30 cellular contexts compared by ENCODE assay signal in genomic region chr3:187287231-187287630, GRCh38. TPM values are rescaled to one million over a fixed set of nuclear protein-coding genes. Genes with fewer than 3 reads are reported as not detected.
DNase-seq lines count a peak whose midpoint lies in the region; ATAC-seq, FAIRE-seq and TF ChIP-seq lines count a peak whose summit lies in the region.
"Had no signal": no experiment of that assay in that cellular context is flagged by ENCODE, and none has a peak within 500 bp of the region (broad histone marks: within the 10 kb centered on the region; RNA-seq: fewer than 3 reads in every experiment).

No MANE protein-coding gene starts in this region.

- 71% methylated on average over 1 of the region's 1 CpG; no CpG with 5 or more reads in 1 of the 2 experiments for WGBS in H1 (ENCODE audit: extremely low coverage in 1 of 2, insufficient coverage in 1 of 2, insufficient read length in 1 of 2, insufficient replicate concordance in 2 of 2, low coverage in 1 of 2, low lambda C conversion rate in 2 of 2, missing lambda C conversion rate in 1 of 2), 2 experiments
- WGBS in HepG2 (ENCODE audit: low lambda C conversion rate): 52% methylated on average over 1 of the region's 1 CpG

- H3K4ac ChIP-seq in H1 (replicated peaks; ENCODE audit: insufficient read length, low read depth, low read length): no peak overlapping the region

- no peaks in the 10 kb centered on the region for H3K9me3 Mint-ChIP-seq in HFFc6
- H3K9me3 Mint-ChIP-seq: activated CD4-positive, alpha-beta T cell treated with anti-CD3 and anti-CD28 coated beads, Interleukin-2, amount 10 ng/mL, durations not matched to agents 24 days and 14 days; CD14-positive monocyte; nephron; T-cell had no signal

- no peak overlapping the region for H4K8ac ChIP-seq in H1 (ENCODE audit: extremely low read depth, insufficient read depth, low read length)

- H3K4me3 ChIP-seq in H1 (ENCODE audit: extremely low read depth in 1 of 4, insufficient read depth in 2 of 4, low read depth in 3 of 4, low read length in 4 of 4): no peak overlapping the region
- no peak overlapping the region for H3K4me3 ChIP-seq in HepG2 (replicated peaks in 1 of 3; ENCODE audit: insufficient read depth in 1 of 3, low read depth in 2 of 3, low read length in 3 of 3)
- H3K4me3 ChIP-seq in uterus: no peak overlapping the region
- H3K4me3 ChIP-seq: heart right ventricle, ovary, stomach had no signal

- H3K9me3 ChIP-seq in H1 (ENCODE audit: insufficient read depth in 2 of 2, low read depth in 1 of 2, low read length in 1 of 2) (no peaks in the 10 kb centered on the region), HepG2 (ENCODE audit: low read length) (no peaks in the 10 kb centered on the region), uterus (no peaks in the 10 kb centered on the region)
- H3K9me3 ChIP-seq: heart right ventricle, ovary, stomach had no signal

- H3K18ac ChIP-seq in H1 (ENCODE audit: extremely low read depth, low read length): no peak overlapping the region

- TF ChIP-seq RAD21 in H1 (IDR thresholded peaks at IDR 0.05 in 1 of 2, conservative IDR thresholded peaks at IDR 0.05 in 1 of 2; ENCODE audit: low read depth in 2 of 2, low read length in 2 of 2) (no peak), HepG2 (CRISPR knock-in tag; IDR thresholded peaks at IDR 0.05) (no peak)

- DNase-seq in HFFc6: no peak
- DNase-seq in H1 (ENCODE audit: low read depth in 1 of 2, low spot score in 2 of 2): no peak
- no peak for DNase-seq in HepG2 (ENCODE audit: low spot score)
- DNase-seq in uterus: no peak
- DNase-seq in OCI-M2 (lab: John Stamatoyannopoulos, UW; ENCODE audit: unreplicated experiment): no peak
- DNase-seq in left colon: no peak
- DNase-seq: activated CD4-positive, alpha-beta T cell treated with anti-CD3 and anti-CD28 coated beads, Interleukin-2, amount 10 ng/mL, durations not matched to agents 24 days and 14 days; activated CD8-positive, alpha-beta memory T cell treated with anti-CD3 and anti-CD28 coated beads for 24 hours; activated effector memory CD4-positive, alpha-beta T cell treated with anti-CD3 and anti-CD28 coated beads, Interleukin-2, amount 50 U/mL, for 16 hours; central memory CD4-positive, alpha-beta T cell; cortex of kidney; DMS79; effector memory CD4-positive, alpha-beta T cell; foreskin melanocyte; heart right ventricle; kidney; NCI-H146; NCI-H446; NCI-H774; RPMI8226; stimulated activated CD8-positive, alpha-beta memory T cell treated with anti-CD3 and anti-CD28 coated beads, Interleukin-4, amount 100 ng/mL, for 48 hours; stomach; T-cell had no signal

- TF ChIP-seq EP300 in H1 (IDR thresholded peaks at IDR 0.05; ENCODE audit: borderline replicate concordance in 1 of 2, low read depth in 2 of 2, low read length in 2 of 2): no peak
- no peak for TF ChIP-seq EP300 in HepG2 (IDR thresholded peaks at IDR 0.05; ENCODE audit: low read depth in 2 of 2, low read length in 2 of 2)
- no peak for TF ChIP-seq EP300 in HepG2 (CRISPR knock-in tag; IDR thresholded peaks at IDR 0.05; ENCODE audit: borderline replicate concordance)

- H3K23ac ChIP-seq in H1 (ENCODE audit: insufficient read length): no peak overlapping the region

- H3K4me1 Mint-ChIP-seq in HFFc6 (ENCODE audit: low read depth): peaks cover 79% of the 10 kb centered on the region
- H3K4me1 Mint-ChIP-seq: activated CD4-positive, alpha-beta T cell treated with anti-CD3 and anti-CD28 coated beads, Interleukin-2, amount 10 ng/mL, durations not matched to agents 24 days and 14 days; T-cell had no signal

- intact Hi-C loops in HepG2 (cut with micrococcal nuclease; ENCODE audit: unreplicated experiment) (no loop called here), uterus (cut with DNase I; ENCODE audit: low total_unique reads) (no loop called here), left colon (cut with DNase I, micrococcal nuclease) (no loop called here)

- H3K79me1 ChIP-seq in H1 (ENCODE audit: low read depth, low read length): no peaks in the 10 kb centered on the region

- peak overlapping the region; percentile 85 for H3K27ac Mint-ChIP-seq in HFFc6
- H3K27ac Mint-ChIP-seq: activated CD4-positive, alpha-beta T cell treated with anti-CD3 and anti-CD28 coated beads, Interleukin-2, amount 10 ng/mL, durations not matched to agents 24 days and 14 days; T-cell had no signal

- 0 out of 2 replicates have a peak overlapping the region, but pooled peaks have one; percentile 15 for H2BK5ac ChIP-seq in H1 (ENCODE audit: low read depth, low read length)

- H3K4me2 ChIP-seq in H1 (ENCODE audit: insufficient read depth in 1 of 2, low read depth in 2 of 2, low read length in 2 of 2) (no peak overlapping the region), HepG2 (ENCODE audit: low read depth, low read length) (peak overlapping the region; percentile 37; the same call in 1 of the 2 replicates)

- no peak; the same call in 1 of the 3 replicates for ATAC-seq in HepG2
- ATAC-seq in left colon: no peak
- no peak for ATAC-seq in GM21447 (IDR thresholded peaks at IDR 0.05; ENCODE audit: unreplicated experiment)
- ATAC-seq: T-cell had no signal

- H2BK120ac ChIP-seq in H1 (replicated peaks; ENCODE audit: low read depth, low read length): no peak overlapping the region

- peak overlapping the region; percentile 66; the same call in 1 of the 2 replicates for H2BK20ac ChIP-seq in H1 (ENCODE audit: low read length)

- H3K14ac ChIP-seq in H1 (ENCODE audit: insufficient read length): no peak overlapping the region

- H3K36me3 ChIP-seq in H1 (ENCODE audit: control insufficient read depth in 2 of 4, insufficient read depth in 4 of 4, low read length in 3 of 4) (no peaks in the 10 kb centered on the region; a peak in 1 of 8 replicates), HepG2 (replicated peaks in 1 of 2; ENCODE audit: control insufficient read depth in 1 of 2, insufficient read depth in 2 of 2, low read length in 2 of 2) (peaks cover 0 to 2% of the 10 kb centered on the region in 2 experiments; a peak in 2 of 5 replicates), uterus (no peaks in the 10 kb centered on the region)
- H3K36me3 ChIP-seq: ovary, stomach had no signal

- no peak overlapping the region for H4K5ac ChIP-seq in H1 (ENCODE audit: insufficient read length, low read depth, low read length)

- H4K20me1 ChIP-seq in H1 (replicated peaks in 1 of 2; ENCODE audit: control insufficient read depth in 1 of 2, insufficient read depth in 2 of 2, low read length in 2 of 2) (no peaks in the 10 kb centered on the region), HepG2 (ENCODE audit: insufficient read depth, low read length) (no peaks in the 10 kb centered on the region)

- BruUV-seq in HepG2 (replicated peaks; lab: Mats Ljungman, UMichigan): no TSS peak

- POLR2A ChIA-PET in H1 (lab: Charles Lee; ENCODE audit: partially characterized antibody) (no interaction called here), HepG2 (lab: Yijun Ruan, JAX) (no interaction called here)

- in situ Hi-C loops in HepG2 (cut with HindIII; ENCODE audit: extremely low pct_ligation_motif_present, low pct_unique_long_range_greater_than_20kb): no loop called here

- peaks cover 55% of the 10 kb centered on the region for H3K36me3 Mint-ChIP-seq in HFFc6 (ENCODE audit: low read depth)
- H3K36me3 Mint-ChIP-seq: CD14-positive monocyte, T-cell had no signal

- no peak overlapping the region for H2AK5ac ChIP-seq in H1 (ENCODE audit: low read depth, low read length)

- H3K56ac ChIP-seq in H1 (replicated peaks; ENCODE audit: insufficient read length, low read depth, low read length): no peak overlapping the region

- peak overlapping the region; percentile 4 for H4K91ac ChIP-seq in H1 (replicated peaks; ENCODE audit: insufficient read length, low read length)

- FAIRE-seq in H1 (lab: Jason Lieb, UNC) (no peak), HepG2 (lab: Jason Lieb, UNC) (no peak)
- FAIRE-seq: G401.6, kidney had no signal

- peak overlapping the region; percentile 49 for H3K4me3 Mint-ChIP-seq in HFFc6
- H3K4me3 Mint-ChIP-seq: activated CD4-positive, alpha-beta T cell treated with anti-CD3 and anti-CD28 coated beads, Interleukin-2, amount 10 ng/mL, durations not matched to agents 24 days and 14 days; CD14-positive monocyte; nephron; T-cell had no signal

- peaks cover 0 to 3% (median 0%) of the 10 kb centered on the region in 4 experiments; a peak in 3 of 7 replicates for H3K27me3 ChIP-seq in H1 (replicated peaks in 1 of 4; ENCODE audit: control insufficient read depth in 3 of 4, extremely low read depth in 1 of 4, insufficient read depth in 3 of 4, low read length in 3 of 4)
- peaks cover 0 to 7% of the 10 kb centered on the region in 2 experiments; a peak in 2 of 5 replicates for H3K27me3 ChIP-seq in HepG2 (ENCODE audit: control insufficient read depth in 1 of 2, insufficient read depth in 2 of 2, low read length in 2 of 2)
- H3K27me3 ChIP-seq in uterus: no peaks in the 10 kb centered on the region
- H3K27me3 ChIP-seq: ovary, stomach had no signal

- no peak for TF ChIP-seq POLR2A in H1 (IDR thresholded peaks at IDR 0.05; ENCODE audit: control extremely low read depth in 1 of 2, low read depth in 2 of 2, low read length in 2 of 2)
- no peak for TF ChIP-seq POLR2A in HepG2 (IDR thresholded peaks at IDR 0.05; ENCODE audit: insufficient read depth in 1 of 2, low read depth in 2 of 2, low read length in 2 of 2)
- no peak for TF ChIP-seq POLR2A in uterus (IDR thresholded peaks at IDR 0.05)

- peaks cover 9% of the 10 kb centered on the region for H3K23me2 ChIP-seq in H1 (ENCODE audit: low read depth, low read length)

- H3K4me1 ChIP-seq in H1 (replicated peaks in 1 of 4; ENCODE audit: control insufficient read depth in 3 of 4, insufficient read depth in 4 of 4, low read length in 3 of 4) (peaks cover 0 to 13% (median 8%) of the 10 kb centered on the region in 4 experiments; a peak in 5 of 7 replicates), HepG2 (ENCODE audit: insufficient read depth, low read length) (peaks cover 37% of the 10 kb centered on the region), uterus (peaks cover 0 to 13% of the 10 kb centered on the region in 2 donors)

- H2AFZ ChIP-seq in H1 (ENCODE audit: low read length): no peak overlapping the region
- H2AFZ ChIP-seq in HepG2 (ENCODE audit: low read length): no peak overlapping the region

- no peak for TF ChIP-seq CTCF in HFFc6 (IDR thresholded peaks at IDR 0.05)
- no peak for TF ChIP-seq CTCF in H1 (IDR thresholded peaks at IDR 0.05; ENCODE audit: control extremely low read depth in 1 of 3, insufficient read depth in 1 of 3, low read depth in 1 of 3, low read length in 3 of 3)
- no peak for TF ChIP-seq CTCF in HepG2 (CRISPR knock-in tag; IDR thresholded peaks at IDR 0.05)
- TF ChIP-seq CTCF in uterus (IDR thresholded peaks at IDR 0.05): no peak

- H3K27ac ChIP-seq in H1 (ENCODE audit: low read depth, low read length) (no peak overlapping the region), HepG2 (ENCODE audit: extremely low read length, insufficient read depth, low read length) (peak overlapping the region; percentile 67), uterus (peak overlapping the region; percentile 15 to 90)
- H3K27ac ChIP-seq: ovary, stomach had no signal

- H2BK15ac ChIP-seq in H1 (ENCODE audit: low read length): peak overlapping the region; percentile 75; the same call in 1 of the 2 replicates

- H3K9ac ChIP-seq in H1 (replicated peaks in 1 of 4; ENCODE audit: extremely low read depth in 1 of 4, low read depth in 3 of 4, low read length in 3 of 4): no peak overlapping the region
- H3K9ac ChIP-seq in HepG2 (ENCODE audit: insufficient read depth, low read depth, low read length): no peak overlapping the region

- H3K79me2 ChIP-seq in H1 (ENCODE audit: control insufficient read depth in 1 of 2, insufficient read depth in 2 of 2, low read length in 2 of 2): no peaks in the 10 kb centered on the region
- no peaks in the 10 kb centered on the region for H3K79me2 ChIP-seq in HepG2 (ENCODE audit: insufficient read depth, low read length)

- no peak overlapping the region; the same call in 1 of the 2 replicates for H2BK12ac ChIP-seq in H1 (ENCODE audit: low read depth, low read length)

- no peaks in the 10 kb centered on the region; the same call in 1 of the 2 replicates for H3K27me3 Mint-ChIP-seq in HFFc6 (ENCODE audit: insufficient read depth)

- CTCF ChIA-PET in H1 (lab: Charles Lee; ENCODE audit: partially characterized antibody): interaction anchor here (1.1 to 2.7 kb wide), 2 partner anchors 32 to 67 kb away, joined by 4 to 13 read pairs; no protein-coding TSS in a partner anchor
- CTCF ChIA-PET in HepG2 (lab: Yijun Ruan, JAX; ENCODE audit: low intra/inter-chr PET ratio, low total read pairs): no interaction called here

RNA-seq across cellular contexts. Expression of gene MASP1, which starts 4.3 kb away (rescaled TPM):
- total RNA-seq in HFFc6 (2021; fragmentation: NEBNext Ultra II Directional; extraction: Animal tissue kit (Norgen Biotek cat#: 25700)): 100 to 1,000 TPM in 3 of 6 experiments, 10 to 100 TPM in 3; 31.5 to 133 (median 101) TPM
- total RNA-seq in H1 (2021; fragmentation: NEBNext Ultra II Directional; extraction: Animal tissue kit (Norgen Biotek cat#: 25700)): 2.7 and 3.2 TPM in 2 replicates
- polyA plus RNA-seq in H1 (2011; rRNA removed) (3.5 and 5.8 TPM in 2 replicates), HepG2 (2011; rRNA removed) (56.0 and 101 TPM in 2 replicates)
- 4.7 TPM for polyA plus RNA-seq in H1 (2011; cell fraction: cytosol; rRNA removed)
- polyA plus RNA-seq in H1 (2011; cell fraction: nucleus; rRNA removed): 4.2 TPM
- 1.6 to 2.8 TPM (median 1.8 TPM) in 4 replicates for polyA plus RNA-seq in H1 (2012, experiment 1 of 2)
- polyA plus RNA-seq in H1 (2012, experiment 2 of 2): 1.0 TPM
- 3.5 TPM for polyA plus RNA-seq in H1 (2013, experiment 1 of 2)
- 3.8 TPM for polyA plus RNA-seq in H1 (2013, experiment 2 of 2)
- polyA minus RNA-seq in H1 (2011; rRNA and poly(A)+ RNA removed): 8.3 and 8.4 TPM in 2 replicates
- 3.3 TPM for polyA minus RNA-seq in H1 (2011; cell fraction: cytosol; rRNA and poly(A)+ RNA removed)
- 5.1 TPM for polyA minus RNA-seq in H1 (2011; cell fraction: nucleus; rRNA and poly(A)+ RNA removed)
- total RNA-seq in HepG2 (2016; rRNA removed; fragmentation: Illumina TruSeq; extraction: Trizol) (9.3 and 10.8 TPM in 2 replicates), uterus (100 to 1,000 TPM in 1 of 4 donors, 10 to 100 TPM in 3; 25.3 to 121 (median 84.4) TPM), left colon (10 to 100 TPM in 1 of 2 donors, 1 to 10 TPM in 1; 3.7 to 15.7 TPM)
- total RNA-seq in HepG2 (2016; cell fraction: cytosol; rRNA removed; fragmentation: Illumina TruSeq; extraction: Trizol; ENCODE audit: low read depth): 1.7 and 3.3 TPM in 2 replicates
- 9.1 and 10.4 TPM in 2 replicates for total RNA-seq in HepG2 (2016; cell fraction: insoluble cytoplasmic fraction; rRNA removed; fragmentation: Illumina TruSeq; extraction: Trizol)
- total RNA-seq in HepG2 (2016; cell fraction: membrane; rRNA removed; fragmentation: Illumina TruSeq; extraction: Trizol): 6.3 and 6.5 TPM in 2 replicates
- total RNA-seq in HepG2 (2016; cell fraction: nucleus; rRNA removed; fragmentation: Illumina TruSeq; extraction: Trizol): 12.0 and 12.7 TPM in 2 replicates
- 57.2 and 89.8 TPM in 2 replicates for polyA plus RNA-seq in HepG2 (2011; cell fraction: cytosol; rRNA removed)
- polyA plus RNA-seq in HepG2 (2011; cell fraction: nucleus; rRNA removed): 40.9 and 70.4 TPM in 2 replicates
- polyA plus RNA-seq in HepG2 (2012): 68.4 and 103 TPM in 2 replicates
- polyA plus RNA-seq in HepG2 (2016; cell fraction: cytosol; fragmentation: Illumina TruSeq; extraction: Trizol; ENCODE audit: low read depth): 2.1 and 3.3 TPM in 2 replicates
- polyA plus RNA-seq in HepG2 (2016; cell fraction: insoluble cytoplasmic fraction; fragmentation: Illumina TruSeq; extraction: Trizol; ENCODE audit: low read depth): 6.9 and 8.4 TPM in 2 replicates
- polyA plus RNA-seq in HepG2 (2016; cell fraction: membrane; fragmentation: Illumina TruSeq; extraction: Trizol; ENCODE audit: low read depth): 3.7 and 3.9 TPM in 2 replicates
- 8.7 and 10.5 TPM in 2 replicates for polyA plus RNA-seq in HepG2 (2016; cell fraction: nucleus; fragmentation: Illumina TruSeq; extraction: Trizol; ENCODE audit: insufficient read depth, low read depth)
- polyA minus RNA-seq in HepG2 (2011; rRNA and poly(A)+ RNA removed; ENCODE audit: low replicate concordance): 15.9 and 150 TPM in 2 replicates
- 35.9 and 59.8 TPM in 2 replicates for polyA minus RNA-seq in HepG2 (2011; cell fraction: cytosol; rRNA and poly(A)+ RNA removed)
- 42.6 and 75.7 TPM in 2 replicates for polyA minus RNA-seq in HepG2 (2011; cell fraction: nucleus; rRNA and poly(A)+ RNA removed)
- total RNA-seq: activated CD4-positive, alpha-beta T cell treated with anti-CD3 and anti-CD28 coated beads, Interleukin-2, amount 10 ng/mL, durations not matched to agents 24 days and 14 days; epithelial cell of proximal tubule; SK-MEL-5 had no signal
- polyA plus RNA-seq: CD14-positive monocyte had no signal
